Comparison of ENCODE assay signal across 3 cellular contexts in genomic region chr16:20942271-20942670, GRCh38.
TF ChIP-seq lines count a peak whose summit lies in the region.

No MANE protein-coding gene starts in this region.

TF ChIP-seq in GM23338, 12 proteins besides CTCF, POLR2A, EP300 and RAD21:
- no peak for TF ChIP-seq ZNF462 (CRISPR knock-in tag; IDR thresholded peaks at IDR 0.05)
- TF ChIP-seq EZH2 (IDR thresholded peaks at IDR 0.05; ENCODE audit: low read depth, unreplicated experiment) = no peak
- no peak for TF ChIP-seq CREB1 (CRISPR knock-in tag; IDR thresholded peaks at IDR 0.05; ENCODE audit: low read depth)
- TF ChIP-seq ZNF114 (CRISPR knock-in tag; IDR thresholded peaks at IDR 0.05) = no peak
TF ChIP-seq in GM23338: peak in this region for 0.

TF ChIP-seq in K562, 482 proteins besides CTCF, POLR2A, EP300 and RAD21:
- no peak for TF ChIP-seq KDM4B (IDR thresholded peaks at IDR 0.05; ENCODE audit: borderline replicate concordance in 2 of 2, low read depth in 1 of 2)
- TF ChIP-seq ZNF398 (CRISPR knock-in tag; IDR thresholded peaks at IDR 0.05) = no peak
- TF ChIP-seq GABPB1 (CRISPR knock-in tag; IDR thresholded peaks at IDR 0.05) = no peak
- TF ChIP-seq BHLHE40 (IDR thresholded peaks at IDR 0.05; ENCODE audit: low read length) = no peak
- TF ChIP-seq CREB3L1 (IDR thresholded peaks at IDR 0.05; ENCODE audit: borderline replicate concordance, low read depth) = no peak

TF ChIP-seq in GM12891, 5 proteins besides CTCF, POLR2A, EP300 and RAD21:
- TF ChIP-seq POLR2AphosphoS5 (IDR thresholded peaks at IDR 0.05; ENCODE audit: low read depth, low read length) = no peak
- TF ChIP-seq TAF1 (IDR thresholded peaks at IDR 0.05; ENCODE audit: low read depth, low read length) = no peak
- no peak for TF ChIP-seq POU2F2 (IDR thresholded peaks at IDR 0.05; ENCODE audit: low read depth, low read length)
- no peak for TF ChIP-seq PAX5 (IDR thresholded peaks at IDR 0.05; ENCODE audit: insufficient read depth, low read length, severe bottlenecking)
- no peak for TF ChIP-seq SPI1 (IDR thresholded peaks at IDR 0.05; ENCODE audit: low read depth, low read length)
